8 cellular contexts compared by ENCODE assay signal in the genomic region with DNA sequence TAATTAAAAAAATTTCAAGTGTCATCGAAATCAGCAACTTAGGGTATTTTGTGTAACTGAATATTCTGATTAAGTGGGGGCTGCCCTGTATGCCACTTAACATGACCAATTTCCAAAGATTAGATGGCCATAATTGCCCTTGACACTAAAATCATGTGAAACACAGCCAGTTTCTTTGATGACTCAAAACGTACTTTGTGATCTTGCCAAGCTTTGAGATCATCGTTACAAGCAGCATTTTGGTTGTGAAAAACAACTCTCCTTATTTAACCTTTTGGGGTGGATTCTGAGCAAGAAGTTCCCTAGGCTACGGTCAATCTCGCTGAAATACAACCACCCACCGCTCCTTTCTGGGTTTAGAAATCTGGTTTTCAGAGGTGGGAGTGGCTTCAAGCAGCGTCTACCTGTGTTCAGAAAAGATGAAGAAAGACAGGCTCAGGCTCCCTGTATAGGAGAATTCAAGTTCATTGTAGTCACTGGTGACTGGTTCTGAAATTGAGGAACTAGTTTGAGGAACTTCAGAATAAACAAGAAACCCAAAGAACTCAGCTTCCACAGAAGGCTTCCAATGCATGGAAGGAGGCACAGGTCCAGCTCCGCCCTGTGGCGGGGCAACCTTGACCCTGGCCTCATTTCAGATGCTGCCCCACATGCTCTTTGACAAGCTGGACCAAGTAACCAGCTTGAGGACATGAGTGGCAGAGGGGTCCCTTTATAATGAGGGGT. TPM values are rescaled to one million over a fixed set of nuclear protein-coding genes. Genes with fewer than 3 reads are reported as not detected.
DNase-seq lines count a peak whose midpoint lies in the region; ATAC-seq, FAIRE-seq and TF ChIP-seq lines count a peak whose summit lies in the region.

No MANE protein-coding gene starts in this region.

- DNase-seq in RPMI7951 (ENCODE audit: low read depth) = peak; percentile 90
- no peak for DNase-seq in breast epithelium (ENCODE audit: low spot score in 2 of 2)
- DNase-seq in mesenchymal stem cell = peak; percentile 82
- no peak for DNase-seq in transverse colon
- DNase-seq in HTR-8/SVneo (ENCODE audit: insufficient read length, low spot score) = no peak

- H3K36me3 ChIP-seq in BLaER1 treated with 17β-estradiol and CSF1 and Interleukin-3, amounts not matched to agents 10 nM and 100 nM = peaks cover 11 to 71% (median 54%) of the 10 kb centered on the region in 11 experiments; a peak in 20 of 22 replicates
- no peaks in the 10 kb centered on the region for H3K36me3 ChIP-seq in breast epithelium
- peaks cover 13 to 31% of the 10 kb centered on the region in 2 experiments for H3K36me3 ChIP-seq in mesenchymal stem cell (ENCODE audit: control insufficient read depth in 1 of 2, insufficient read depth in 2 of 2, low read depth in 1 of 2, low read length in 2 of 2)
- no peaks in the 10 kb centered on the region for H3K36me3 ChIP-seq in transverse colon

- no peak for TF ChIP-seq EP300 in transverse colon (IDR thresholded peaks at IDR 0.05; ENCODE audit: low read depth)

- TF ChIP-seq CTCF in breast epithelium (IDR thresholded peaks at IDR 0.05) (no peak), transverse colon (IDR thresholded peaks at IDR 0.05) (no peak)

- H3K4ac ChIP-seq in mesenchymal stem cell (ENCODE audit: low read depth in 1 of 2, low read length in 2 of 2) = peak overlapping the region in 1 of 2 experiments; percentile 10

- peak overlapping the region; percentile 44 for H2BK15ac ChIP-seq in mesenchymal stem cell (ENCODE audit: low read depth, poor library complexity, severe bottlenecking)

- peak; percentile 30 for ATAC-seq in GM21737 (IDR thresholded peaks at IDR 0.05; ENCODE audit: unreplicated experiment)
- no peak for ATAC-seq in HG03139 (IDR thresholded peaks at IDR 0.05; ENCODE audit: unreplicated experiment)

- no peak overlapping the region for H3K18ac ChIP-seq in mesenchymal stem cell (ENCODE audit: low read depth in 1 of 2, low read length in 2 of 2)

- peaks cover 96 to 100% (median 100%) of the 10 kb centered on the region in 10 experiments for H3K4me1 ChIP-seq in BLaER1 treated with 17β-estradiol and CSF1 and Interleukin-3, amounts not matched to agents 10 nM and 100 nM
- H3K4me1 ChIP-seq in breast epithelium (peaks cover 11 to 48% of the 10 kb centered on the region in 2 donors), mesenchymal stem cell (ENCODE audit: control insufficient read depth, insufficient read depth, low read depth, low read length) (peaks cover 35% of the 10 kb centered on the region), transverse colon (peaks cover 77 to 93% (median 81%) of the 10 kb centered on the region in 4 donors)

- H3K27ac ChIP-seq in BLaER1 treated with 17β-estradiol and CSF1 and Interleukin-3, amounts not matched to agents 10 nM and 100 nM = peak overlapping the region; percentile 40 to 90 (median 80)
- H3K27ac ChIP-seq in breast epithelium (peak overlapping the region; percentile 88 to 91), mesenchymal stem cell (ENCODE audit: low read length, poor library complexity, severe bottlenecking) (peak overlapping the region; percentile 37), transverse colon (peak overlapping the region; percentile 99 to 100 (median 100))

- no peak overlapping the region for H3K14ac ChIP-seq in mesenchymal stem cell (ENCODE audit: low read length in 2 of 2)

- no peak overlapping the region for H2AFZ ChIP-seq in mesenchymal stem cell (ENCODE audit: low read depth, low read length)

- H3K9me3 ChIP-seq in BLaER1 treated with 17β-estradiol and CSF1 and Interleukin-3, amounts not matched to agents 10 nM and 100 nM (replicated peaks in 1 of 11) = 0 out of 22 replicates have a peak, but pooled peaks cover 0 to 6% (median 0%) of the 10 kb centered on the region in 11 experiments
- H3K9me3 ChIP-seq in breast epithelium = no peaks in the 10 kb centered on the region
- H3K9me3 ChIP-seq in mesenchymal stem cell (ENCODE audit: control insufficient read depth, low read length) = no peaks in the 10 kb centered on the region
- no peaks in the 10 kb centered on the region for H3K9me3 ChIP-seq in transverse colon

- no peak overlapping the region for H2BK5ac ChIP-seq in mesenchymal stem cell (ENCODE audit: low read depth, low read length, poor library complexity, severe bottlenecking)

- peak overlapping the region; percentile 77 to 98 (median 90) for H3K4me2 ChIP-seq in BLaER1 treated with 17β-estradiol and CSF1 and Interleukin-3, amounts not matched to agents 10 nM and 100 nM
- no peak overlapping the region for H3K4me2 ChIP-seq in mesenchymal stem cell (ENCODE audit: low read length, poor library complexity, severe bottlenecking)

- H4K20me1 ChIP-seq in BLaER1 treated with 17β-estradiol and CSF1 and Interleukin-3, amounts not matched to agents 10 nM and 100 nM = peaks cover 0 to 54% (median 12%) of the 10 kb centered on the region in 11 experiments; a peak in 12 of 22 replicates

- no peak for TF ChIP-seq POLR2A in breast epithelium (IDR thresholded peaks at IDR 0.05)
- TF ChIP-seq POLR2A in transverse colon (IDR thresholded peaks at IDR 0.05) = no peak

- in situ Hi-C loops in transverse colon (cut with MboI; ENCODE audit: low pct_ligation_motif_present in 1 of 4, low pct_unique_long_range_greater_than_20kb in 1 of 4, low sequenced_read_pairs in 3 of 4) = no loop called here

- H3K27me3 ChIP-seq in BLaER1 treated with 17β-estradiol and CSF1 and Interleukin-3, amounts not matched to agents 10 nM and 100 nM = no peaks in the 10 kb centered on the region
- no peaks in the 10 kb centered on the region for H3K27me3 ChIP-seq in breast epithelium
- no peaks in the 10 kb centered on the region for H3K27me3 ChIP-seq in mesenchymal stem cell (ENCODE audit: control insufficient read depth in 1 of 2, insufficient read depth in 1 of 2, low read length in 2 of 2)
- no peaks in the 10 kb centered on the region for H3K27me3 ChIP-seq in transverse colon

- intact Hi-C loops in breast epithelium (cut with DNase I; ENCODE audit: low total_unique reads) (no loop called here), transverse colon (cut with DNase I; ENCODE audit: low total_unique reads) (no loop called here)

- H2BK120ac ChIP-seq in mesenchymal stem cell (ENCODE audit: low read depth, low read length) = no peak overlapping the region

- H2AK5ac ChIP-seq in mesenchymal stem cell (ENCODE audit: low read length, severe bottlenecking) = peak overlapping the region; percentile 85

- no peak for FAIRE-seq in HTR-8/SVneo (lab: Jason Lieb, UNC)

- H3K23ac ChIP-seq in mesenchymal stem cell (ENCODE audit: low read length in 2 of 2) = no peak overlapping the region

- no peaks in the 10 kb centered on the region for H3K79me1 ChIP-seq in mesenchymal stem cell (replicated peaks; ENCODE audit: low read length, poor library complexity, severe bottlenecking)

- H4K91ac ChIP-seq in mesenchymal stem cell (ENCODE audit: low read length) = no peak overlapping the region

- H4K8ac ChIP-seq in mesenchymal stem cell (ENCODE audit: low read length) = no peak overlapping the region

- H2BK12ac ChIP-seq in mesenchymal stem cell (ENCODE audit: low read length in 2 of 2) = no peak overlapping the region

- H3K4me3 ChIP-seq in BLaER1 treated with 17β-estradiol and CSF1 and Interleukin-3, amounts not matched to agents 10 nM and 100 nM = no peak overlapping the region
- H3K4me3 ChIP-seq in breast epithelium (no peak overlapping the region), mesenchymal stem cell (ENCODE audit: insufficient read depth in 1 of 2, low read depth in 1 of 2, low read length in 2 of 2) (peak overlapping the region in 1 of 2 experiments; percentile 60), transverse colon (no peak overlapping the region)

- peak overlapping the region; percentile 7 to 73 (median 56); a peak in 18 of 22 replicates for H3K9ac ChIP-seq in BLaER1 treated with 17β-estradiol and CSF1 and Interleukin-3, amounts not matched to agents 10 nM and 100 nM
- peak overlapping the region; percentile 84 for H3K9ac ChIP-seq in mesenchymal stem cell (ENCODE audit: low read length)

- WGBS in mesenchymal stem cell = 82% methylated on average over 8 of the region's 9 CpGs
- 18 to 23% methylated on average over 4 to 9 of the region's 9 CpGs for WGBS in transverse colon (ENCODE audit: low coverage in 1 of 2), 2 donors

RNA-seq across cellular contexts. Expression of a gene that starts 9.4 kb away (rescaled TPM):
- total RNA-seq in RPMI7951 (2014; rRNA removed; shearing (Covaris generic)) = 2.9 and 5.7 TPM in 2 replicates
- total RNA-seq in breast epithelium (10 to 100 TPM in 1 of 3 donors, 1 to 10 TPM in 2; 4.3 to 12.3 (median 6.9) TPM), transverse colon (10 to 100 TPM; 13.0 to 33.7 (median 18.7) TPM)
- 1.1 TPM for polyA plus RNA-seq in mesenchymal stem cell (2013, experiment 1 of 2)
- polyA plus RNA-seq in mesenchymal stem cell (2013, experiment 2 of 2) = 1.4 TPM

RNA-seq across cellular contexts. Expression of a gene that starts 45.6 kb away (rescaled TPM):
- total RNA-seq in RPMI7951 (2014; rRNA removed; shearing (Covaris generic)) = not detected in 2 replicates
- total RNA-seq in breast epithelium = under 1 TPM in 1 of 3 donors, not detected in 2; 0.44 TPM
- not detected for polyA plus RNA-seq in mesenchymal stem cell (2013, experiment 1 of 2)
- polyA plus RNA-seq in mesenchymal stem cell (2013, experiment 2 of 2) = not detected
- total RNA-seq in transverse colon = under 1 TPM in 1 of 4 donors, not detected in 3; 0.48 TPM

Comparison
In these comparisons a context has a peak if more than half of its experiments do, and no peak if none do; other contexts are left out.
1. H3K27ac ChIP-seq: peak in every context shown above with its lines; median percentile 100 in transverse colon; 90 in breast epithelium; 80 in BLaER1 treated with 17β-estradiol and CSF1 and Interleukin-3, amounts not matched to agents 10 nM and 100 nM; 37 in mesenchymal stem cell.
2. DNase-seq: peak in RPMI7951 (single experiment) and mesenchymal stem cell (single experiment); none in breast epithelium (0 of 2), transverse colon (single experiment) and HTR-8/SVneo (single experiment).